In genomic region chr14:55794655-55795583, GRCh38 we compare ENCODE assay signal across 15 cellular contexts.
DNase-seq lines count a peak whose midpoint lies in the region; ATAC-seq, FAIRE-seq and TF ChIP-seq lines count a peak whose summit lies in the region.
"Had no signal": no experiment of that assay in that cellular context is flagged by ENCODE, and none has a peak within 500 bp of the region (broad histone marks: within the 10 kb centered on the region; RNA-seq: fewer than 3 reads in every experiment).

No MANE protein-coding gene starts in this region.

- no peaks in the 10 kb centered on the region for H3K27me3 ChIP-seq in endothelial cell of umbilical vein (ENCODE audit: control insufficient read depth in 2 of 2, insufficient read depth in 2 of 2, low read length in 2 of 2)
- H3K27me3 ChIP-seq: gastroesophageal sphincter, SJCRH30 had no signal

- H3K36me3 ChIP-seq in endothelial cell of umbilical vein (ENCODE audit: control insufficient read depth in 2 of 2, extremely low read depth in 1 of 2, insufficient read depth in 2 of 2, low read length in 2 of 2): no peaks in the 10 kb centered on the region
- H3K36me3 ChIP-seq: gastroesophageal sphincter, SJCRH30 had no signal

- peak; percentile 8 for FAIRE-seq in endothelial cell of umbilical vein (lab: Jason Lieb, UNC)

- H3K9me1 ChIP-seq in endothelial cell of umbilical vein (replicated peaks; ENCODE audit: control insufficient read depth, extremely low read depth, insufficient read depth, low read length): no peaks in the 10 kb centered on the region

- H3K36me3 Mint-ChIP-seq in activated CD8-positive, alpha-beta T cell treated with anti-CD3 and anti-CD28 coated beads for 36 hours (ENCODE audit: low read depth): no peaks in the 10 kb centered on the region
- no peaks in the 10 kb centered on the region for H3K36me3 Mint-ChIP-seq in activated CD8-positive, alpha-beta T cell treated with anti-CD3 and anti-CD28 coated beads, Interleukin-2, amount 10 ng/mL, durations not matched to agents 7 days and 5 days (ENCODE audit: low read depth)
- H3K36me3 Mint-ChIP-seq in stimulated activated effector memory CD8-positive, alpha-beta T cell treated with anti-CD3 and anti-CD28 coated beads, Interleukin-12 subunit alpha, Interleukin-12 subunit beta, amount 100 ng/mL, for 72 hours: no peaks in the 10 kb centered on the region

- peak; percentile 34 for ATAC-seq in activated CD8-positive, alpha-beta T cell treated with anti-CD3 and anti-CD28 coated beads for 36 hours
- no peak for ATAC-seq in activated CD8-positive, alpha-beta T cell treated with anti-CD3 and anti-CD28 coated beads, Interleukin-2, amount 10 ng/mL, durations not matched to agents 7 days and 5 days
- peak; percentile 71 for ATAC-seq in stimulated activated effector memory CD8-positive, alpha-beta T cell treated with anti-CD3 and anti-CD28 coated beads, Interleukin-12 subunit alpha, Interleukin-12 subunit beta, amount 100 ng/mL, for 72 hours
- ATAC-seq in HG02678 (IDR thresholded peaks at IDR 0.05; ENCODE audit: unreplicated experiment): no peak
- ATAC-seq: gastroesophageal sphincter had no signal

- no peaks in the 10 kb centered on the region for H3K4me1 Mint-ChIP-seq in activated CD8-positive, alpha-beta T cell treated with anti-CD3 and anti-CD28 coated beads for 36 hours (ENCODE audit: low read depth)
- H3K4me1 Mint-ChIP-seq in activated CD8-positive, alpha-beta T cell treated with anti-CD3 and anti-CD28 coated beads, Interleukin-2, amount 10 ng/mL, durations not matched to agents 7 days and 5 days (ENCODE audit: low read depth): no peaks in the 10 kb centered on the region
- H3K4me1 Mint-ChIP-seq in stimulated activated effector memory CD8-positive, alpha-beta T cell treated with anti-CD3 and anti-CD28 coated beads, Interleukin-12 subunit alpha, Interleukin-12 subunit beta, amount 100 ng/mL, for 72 hours: no peaks in the 10 kb centered on the region

- dilution Hi-C loops in endothelial cell of umbilical vein (cut with MboI; ENCODE audit: extremely low pct_ligation_motif_present, low sequenced_read_pairs): loop anchor here (25.0 kb wide), 1 partner anchor 583 kb away; no protein-coding TSS in a partner anchor

- no peaks in the 10 kb centered on the region for H3K9me3 ChIP-seq in endothelial cell of umbilical vein (replicated peaks; ENCODE audit: control insufficient read depth, insufficient read depth, low read length)
- H3K9me3 ChIP-seq: gastroesophageal sphincter, SJCRH30 had no signal

- no peak overlapping the region for H3K4me3 ChIP-seq in endothelial cell of umbilical vein (replicated peaks in 1 of 3; ENCODE audit: insufficient read depth in 1 of 3, low read depth in 1 of 3, low read length in 3 of 3)
- H3K4me3 ChIP-seq: gastroesophageal sphincter, SJCRH30 had no signal

- no peaks in the 10 kb centered on the region for H4K20me1 ChIP-seq in endothelial cell of umbilical vein (replicated peaks; ENCODE audit: control insufficient read depth, extremely low read depth, insufficient read depth, low read length)

- peaks cover 1% of the 10 kb centered on the region for H3K27me3 Mint-ChIP-seq in activated CD8-positive, alpha-beta T cell treated with anti-CD3 and anti-CD28 coated beads for 36 hours
- peaks cover 2% of the 10 kb centered on the region for H3K27me3 Mint-ChIP-seq in activated CD8-positive, alpha-beta T cell treated with anti-CD3 and anti-CD28 coated beads, Interleukin-2, amount 10 ng/mL, durations not matched to agents 7 days and 5 days (ENCODE audit: low read depth)

- no peak for TF ChIP-seq POLR2A in endothelial cell of umbilical vein (IDR thresholded peaks at IDR 0.05; ENCODE audit: low read depth, low read length)

- H3K4me3 Mint-ChIP-seq in activated CD8-positive, alpha-beta T cell treated with anti-CD3 and anti-CD28 coated beads for 36 hours: no peak overlapping the region
- no peak overlapping the region for H3K4me3 Mint-ChIP-seq in activated CD8-positive, alpha-beta T cell treated with anti-CD3 and anti-CD28 coated beads, Interleukin-2, amount 10 ng/mL, durations not matched to agents 7 days and 5 days
- no peak overlapping the region for H3K4me3 Mint-ChIP-seq in stimulated activated effector memory CD8-positive, alpha-beta T cell treated with anti-CD3 and anti-CD28 coated beads, Interleukin-12 subunit alpha, Interleukin-12 subunit beta, amount 100 ng/mL, for 72 hours

- H2AFZ ChIP-seq in endothelial cell of umbilical vein (ENCODE audit: low read depth, low read length): no peak overlapping the region
- H2AFZ ChIP-seq: parathyroid adenoma had no signal

- H3K27ac Mint-ChIP-seq in activated CD8-positive, alpha-beta T cell treated with anti-CD3 and anti-CD28 coated beads for 36 hours: no peak overlapping the region
- no peak overlapping the region for H3K27ac Mint-ChIP-seq in activated CD8-positive, alpha-beta T cell treated with anti-CD3 and anti-CD28 coated beads, Interleukin-2, amount 10 ng/mL, durations not matched to agents 7 days and 5 days
- H3K27ac Mint-ChIP-seq in stimulated activated effector memory CD8-positive, alpha-beta T cell treated with anti-CD3 and anti-CD28 coated beads, Interleukin-12 subunit alpha, Interleukin-12 subunit beta, amount 100 ng/mL, for 72 hours: no peak overlapping the region

- POLR2A ChIA-PET in activated CD8-positive, alpha-beta T cell treated with anti-CD3 and anti-CD28 coated beads for 36 hours (lab: Charles Lee): interaction anchor here (0.8 kb wide), 1 partner anchor 13 kb away, joined by 4 read pairs; no protein-coding TSS in a partner anchor
- POLR2A ChIA-PET in activated CD8-positive, alpha-beta T cell treated with anti-CD3 and anti-CD28 coated beads, Interleukin-2, amount 10 ng/mL, durations not matched to agents 7 days and 5 days (lab: Charles Lee): no interaction called here
- POLR2A ChIA-PET in endothelial cell of umbilical vein (lab: Charles Lee): no interaction called here

- no peak for DNase-seq in activated CD8-positive, alpha-beta T cell treated with anti-CD3 and anti-CD28 coated beads for 36 hours
- no peak for DNase-seq in activated CD8-positive, alpha-beta T cell treated with anti-CD3 and anti-CD28 coated beads, Interleukin-2, amount 10 ng/mL, durations not matched to agents 7 days and 5 days
- peak; percentile 5 for DNase-seq in OCI-M1 (lab: John Stamatoyannopoulos, UW)
- DNase-seq in endothelial cell of umbilical vein (ENCODE audit: low read depth, low spot score): peak; percentile 33
- DNase-seq in stimulated activated effector memory CD8-positive, alpha-beta T cell treated with anti-CD3 and anti-CD28 coated beads, Interleukin-12 subunit alpha, Interleukin-12 subunit beta, amount 100 ng/mL, for 72 hours (ENCODE audit: low spot score in 2 of 2): no peak
- no peak for DNase-seq in NCI-H128 (lab: John Stamatoyannopoulos, UW; ENCODE audit: unreplicated experiment)
- no peak for DNase-seq in mucosa of gallbladder (ENCODE audit: low spot score)
- DNase-seq: activated CD4-positive, CD25-positive, alpha-beta regulatory T cell treated with anti-CD3 and anti-CD28 coated beads, Interleukin-2, amount 50 U/mL, for 72 hours; activated effector memory CD4-positive, alpha-beta T cell treated with Interleukin-2 at 50 U/mL for 16 hours; GDM1; stimulated activated CD4-positive, alpha-beta T cell treated with anti-CD3 and anti-CD28 coated beads, Interleukin-4, amount 100 ng/mL, for 1 hour had no signal

- CTCF ChIA-PET in activated CD8-positive, alpha-beta T cell treated with anti-CD3 and anti-CD28 coated beads for 36 hours (lab: Charles Lee): interaction anchor here (1.2 kb wide), 1 partner anchor 12 kb away, joined by 3 read pairs; no protein-coding TSS in a partner anchor
- CTCF ChIA-PET in activated CD8-positive, alpha-beta T cell treated with anti-CD3 and anti-CD28 coated beads, Interleukin-2, amount 10 ng/mL, durations not matched to agents 7 days and 5 days (lab: Charles Lee): interaction anchor here (1.4 kb wide), 1 partner anchor 63 kb away, joined by 3 read pairs; no protein-coding TSS in a partner anchor
- CTCF ChIA-PET in endothelial cell of umbilical vein (lab: Charles Lee): interaction anchor here (1.9 kb wide), 1 partner anchor 12 kb away, joined by 7 read pairs; no protein-coding TSS in a partner anchor

- peaks cover 25% of the 10 kb centered on the region for H3K4me1 ChIP-seq in endothelial cell of umbilical vein (ENCODE audit: control insufficient read depth, extremely low read depth, insufficient read depth, low read length)
- H3K4me1 ChIP-seq: gastroesophageal sphincter had no signal

- TF ChIP-seq CTCF in activated CD8-positive, alpha-beta T cell treated with anti-CD3 and anti-CD28 coated beads for 36 hours (IDR thresholded peaks at IDR 0.05): no peak
- no peak for TF ChIP-seq CTCF in endothelial cell of umbilical vein (IDR thresholded peaks at IDR 0.05; ENCODE audit: extremely low read depth in 1 of 2, insufficient read depth in 1 of 2, low read depth in 1 of 2, low read length in 2 of 2)

- no peak overlapping the region for H3K9ac ChIP-seq in endothelial cell of umbilical vein (replicated peaks; ENCODE audit: extremely low read depth, insufficient read depth, low read length)
- H3K9ac ChIP-seq: parathyroid adenoma had no signal

- no peak overlapping the region for H3K27ac ChIP-seq in endothelial cell of umbilical vein (ENCODE audit: insufficient read depth, low read depth, low read length)
- H3K27ac ChIP-seq: gastroesophageal sphincter, parathyroid adenoma, SJCRH30 had no signal

- H3K79me2 ChIP-seq in endothelial cell of umbilical vein (ENCODE audit: control insufficient read depth, insufficient read depth, low read length): no peaks in the 10 kb centered on the region
- H3K79me2 ChIP-seq: parathyroid adenoma had no signal

- no peak overlapping the region for H3K4me2 ChIP-seq in endothelial cell of umbilical vein (ENCODE audit: insufficient read depth, low read length)

- intact Hi-C loops in activated CD8-positive, alpha-beta T cell treated with anti-CD3 and anti-CD28 coated beads for 36 hours (cut with micrococcal nuclease): no loop called here
- intact Hi-C loops in endothelial cell of umbilical vein (cut with micrococcal nuclease): loop anchor here (5.0 to 10.0 kb wide), 2 partner anchors 43 to 210 kb away; partner anchors contain the start of gene KTN1

- H3K9me3 Mint-ChIP-seq in activated CD8-positive, alpha-beta T cell treated with anti-CD3 and anti-CD28 coated beads for 36 hours: no peaks in the 10 kb centered on the region
- no peaks in the 10 kb centered on the region for H3K9me3 Mint-ChIP-seq in activated CD8-positive, alpha-beta T cell treated with anti-CD3 and anti-CD28 coated beads, Interleukin-2, amount 10 ng/mL, durations not matched to agents 7 days and 5 days (ENCODE audit: insufficient read depth)
- H3K9me3 Mint-ChIP-seq in stimulated activated effector memory CD8-positive, alpha-beta T cell treated with anti-CD3 and anti-CD28 coated beads, Interleukin-12 subunit alpha, Interleukin-12 subunit beta, amount 100 ng/mL, for 72 hours: no peaks in the 10 kb centered on the region

- no TSS peak for BruUV-seq in endothelial cell of umbilical vein (replicated peaks; lab: Mats Ljungman, UMichigan)

TF ChIP-seq in endothelial cell of umbilical vein, 7 proteins besides CTCF, POLR2A, EP300 and RAD21 (continues in another document):
- TF ChIP-seq FOS (IDR thresholded peaks at IDR 0.05; ENCODE audit: borderline replicate concordance, insufficient read depth, low read length) (peak; percentile 25), JUN (IDR thresholded peaks at IDR 0.05; ENCODE audit: borderline replicate concordance, insufficient read depth, insufficient read length, low read depth) (no peak), GATA2 (IDR thresholded peaks at IDR 0.05; ENCODE audit: insufficient read depth, insufficient read length, low read depth, low read length) (no peak)

Comparison
In these comparisons a context has a peak if more than half of its experiments do, and no peak if none do; other contexts are left out.
1. ATAC-seq: peak in activated CD8-positive, alpha-beta T cell treated with anti-CD3 and anti-CD28 coated beads for 36 hours (single experiment) and stimulated activated effector memory CD8-positive, alpha-beta T cell treated with anti-CD3 and anti-CD28 coated beads, Interleukin-12 subunit alpha, Interleukin-12 subunit beta, amount 100 ng/mL, for 72 hours (single experiment); none in activated CD8-positive, alpha-beta T cell treated with anti-CD3 and anti-CD28 coated beads, Interleukin-2, amount 10 ng/mL, durations not matched to agents 7 days and 5 days (single experiment) and HG02678 (single experiment).
2. DNase-seq: peak in OCI-M1 (single experiment) and endothelial cell of umbilical vein (single experiment); none in activated CD8-positive, alpha-beta T cell treated with anti-CD3 and anti-CD28 coated beads for 36 hours (single experiment), activated CD8-positive, alpha-beta T cell treated with anti-CD3 and anti-CD28 coated beads, Interleukin-2, amount 10 ng/mL, durations not matched to agents 7 days and 5 days (single experiment), stimulated activated effector memory CD8-positive, alpha-beta T cell treated with anti-CD3 and anti-CD28 coated beads, Interleukin-12 subunit alpha, Interleukin-12 subunit beta, amount 100 ng/mL, for 72 hours (0 of 2), NCI-H128 (single experiment) and mucosa of gallbladder (single experiment).